Comparison of ENCODE assay signal across 8 cellular contexts in the genomic region with DNA sequence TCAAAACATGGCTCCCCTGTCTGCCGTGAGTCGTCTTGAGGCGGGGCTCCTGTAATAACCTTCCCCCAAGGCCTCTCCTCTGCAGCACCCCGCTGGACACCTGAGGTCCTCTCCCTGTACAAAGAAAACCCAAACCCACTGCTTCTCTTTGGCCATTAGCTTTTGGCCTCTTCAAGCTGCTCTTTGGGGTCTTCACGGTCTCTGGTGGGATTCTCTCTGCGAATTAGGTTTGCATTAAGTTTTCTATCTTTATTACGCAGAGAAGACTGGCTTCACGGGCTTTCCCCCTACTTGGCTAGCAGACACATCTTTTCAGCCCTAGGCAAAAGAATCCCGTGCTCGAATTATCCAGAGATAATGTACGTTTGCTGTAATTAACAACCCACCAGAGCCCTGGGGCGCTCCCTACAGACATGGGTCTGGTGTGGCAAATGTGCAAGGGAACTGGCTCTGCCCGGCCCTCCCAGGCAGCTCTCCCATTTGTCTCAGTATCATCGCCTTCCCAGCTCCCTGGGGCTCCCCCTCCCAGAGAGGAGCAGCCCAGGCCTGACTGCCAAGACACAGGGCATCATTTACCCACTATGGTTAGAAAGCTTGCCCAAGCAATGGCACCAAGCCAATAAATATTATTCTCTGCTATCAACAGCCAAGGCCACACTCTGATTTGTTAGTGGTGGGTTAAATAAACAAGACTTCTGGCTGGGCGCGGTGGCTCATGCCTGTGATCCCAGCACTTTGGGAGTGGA. TPM values are rescaled to one million over a fixed set of nuclear protein-coding genes. Genes with fewer than 3 reads are reported as not detected.
DNase-seq lines count a peak whose midpoint lies in the region; ATAC-seq and TF ChIP-seq lines count a peak whose summit lies in the region.

No MANE protein-coding gene starts in this region.

- no peaks in the 10 kb centered on the region for H3K36me3 ChIP-seq in hepatocyte (replicated peaks; ENCODE audit: insufficient read depth, low read depth)
- H3K36me3 ChIP-seq in upper lobe of right lung, result no peaks in the 10 kb centered on the region

- no peak overlapping the region for H2AFZ ChIP-seq in hepatocyte

- TF ChIP-seq CTCF in hepatocyte (IDR thresholded peaks at IDR 0.05; ENCODE audit: poor library complexity) (no peak), upper lobe of right lung (IDR thresholded peaks at IDR 0.05) (no peak)

- no peaks in the 10 kb centered on the region for H3K79me2 ChIP-seq in hepatocyte

- ATAC-seq in SK-N-SH treated with all-trans-retinoic acid at 6 μM for 48 hours (peak; percentile 16; the same call in 2 of the 3 replicates), upper lobe of right lung (peak; percentile 35)

- H3K4me2 ChIP-seq in hepatocyte, result no peak overlapping the region

- H3K27me3 ChIP-seq in hepatocyte (no peaks in the 10 kb centered on the region), upper lobe of right lung (no peaks in the 10 kb centered on the region)

- DNase-seq in NCI-H2196 (lab: John Stamatoyannopoulos, UW; ENCODE audit: unreplicated experiment) (peak; percentile 17), NCI-H2196 treated with DMSO at 0.1 percent for 48 hours (lab: John Stamatoyannopoulos, UW; ENCODE audit: unreplicated experiment) (no peak), hepatocyte (ENCODE audit: low spot score) (no peak), upper lobe of right lung (no peak), RPMI8226 (no peak), NCI-H2227 treated with DMSO at 0.1 percent for 48 hours (lab: John Stamatoyannopoulos, UW) (no peak), HUDEP-2 (lab: John Stamatoyannopoulos, UW; ENCODE audit: unreplicated experiment in 76 of 76) (no peak)

- WGBS in hepatocyte (ENCODE audit: low lambda C conversion rate, missing lambda C conversion rate), result 78% methylated on average over 16 of the region's 16 CpGs

- intact Hi-C loops in upper lobe of right lung (cut with DNase I), result no loop called here

- H3K4me1 ChIP-seq in hepatocyte (ENCODE audit: insufficient read depth), result peaks cover 14% of the 10 kb centered on the region
- H3K4me1 ChIP-seq in upper lobe of right lung, result no peaks in the 10 kb centered on the region

- H3K9me2 ChIP-seq in hepatocyte (replicated peaks; ENCODE audit: insufficient read depth), result no peaks in the 10 kb centered on the region

- H3K4me3 ChIP-seq in hepatocyte (no peak overlapping the region), upper lobe of right lung (no peak overlapping the region)

- H3K27ac ChIP-seq in hepatocyte (peak overlapping the region; percentile 88), upper lobe of right lung (no peak overlapping the region)

- no peaks in the 10 kb centered on the region for H4K20me1 ChIP-seq in hepatocyte (ENCODE audit: insufficient read depth, poor library complexity, severe bottlenecking)

- no peaks in the 10 kb centered on the region for H3K9me3 ChIP-seq in hepatocyte (ENCODE audit: low read depth)
- no peaks in the 10 kb centered on the region for H3K9me3 ChIP-seq in upper lobe of right lung

TF ChIP-seq in SK-N-SH treated with all-trans-retinoic acid at 6 μM for 48 hours, 23 proteins besides CTCF, POLR2A, EP300 and RAD21:
- TF ChIP-seq, protein P1, sequence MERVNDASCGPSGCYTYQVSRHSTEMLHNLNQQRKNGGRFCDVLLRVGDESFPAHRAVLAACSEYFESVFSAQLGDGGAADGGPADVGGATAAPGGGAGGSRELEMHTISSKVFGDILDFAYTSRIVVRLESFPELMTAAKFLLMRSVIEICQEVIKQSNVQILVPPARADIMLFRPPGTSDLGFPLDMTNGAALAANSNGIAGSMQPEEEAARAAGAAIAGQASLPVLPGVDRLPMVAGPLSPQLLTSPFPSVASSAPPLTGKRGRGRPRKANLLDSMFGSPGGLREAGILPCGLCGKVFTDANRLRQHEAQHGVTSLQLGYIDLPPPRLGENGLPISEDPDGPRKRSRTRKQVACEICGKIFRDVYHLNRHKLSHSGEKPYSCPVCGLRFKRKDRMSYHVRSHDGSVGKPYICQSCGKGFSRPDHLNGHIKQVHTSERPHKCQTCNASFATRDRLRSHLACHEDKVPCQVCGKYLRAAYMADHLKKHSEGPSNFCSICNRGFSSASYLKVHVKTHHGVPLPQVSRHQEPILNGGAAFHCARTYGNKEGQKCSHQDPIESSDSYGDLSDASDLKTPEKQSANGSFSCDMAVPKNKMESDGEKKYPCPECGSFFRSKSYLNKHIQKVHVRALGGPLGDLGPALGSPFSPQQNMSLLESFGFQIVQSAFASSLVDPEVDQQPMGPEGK (CRISPR knock-in tag; IDR thresholded peaks at IDR 0.05; ENCODE audit: borderline replicate concordance), result no peak
- 0 out of 2 replicates have a peak, but pooled peaks have one; percentile 70 for TF ChIP-seq ZFP3 (CRISPR knock-in tag; IDR thresholded peaks at IDR 0.05)
- no peak for TF ChIP-seq ZC3H10 (CRISPR knock-in tag; IDR thresholded peaks at IDR 0.05)

RNA-seq across cellular contexts. Expression of gene KLHDC4, which starts 24.7 kb away (rescaled TPM):
- total RNA-seq in hepatocyte (12.8 and 16.3 TPM in 2 replicates), upper lobe of right lung (38.8 TPM)
- 15.6 and 17.7 TPM in 2 replicates for polyA plus RNA-seq in hepatocyte
